ENCODE assay signal across 17 cellular contexts in the genomic region with DNA sequence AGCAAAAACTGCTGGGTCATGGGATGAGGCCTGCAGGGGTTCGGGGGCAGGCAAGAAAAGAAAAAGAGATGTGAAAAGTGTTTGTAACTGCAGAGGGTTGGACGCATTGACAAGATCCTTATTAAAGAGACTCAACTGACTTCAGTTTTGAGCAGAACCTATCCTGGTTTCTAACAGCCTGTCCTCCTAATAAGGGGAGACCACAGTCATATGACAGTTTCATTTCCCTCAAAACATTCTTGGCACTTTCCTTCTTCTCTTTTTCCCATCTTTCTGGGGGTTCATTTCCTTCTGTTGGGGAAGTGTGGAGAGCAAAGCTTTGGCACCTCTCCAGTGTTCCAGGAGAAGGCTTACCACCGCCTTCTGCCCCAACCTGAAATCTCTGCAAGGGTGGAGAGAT.
"Had no signal": no experiment of that assay in that cellular context is flagged by ENCODE, and none has a peak within 500 bp of the region (broad histone marks: within the 10 kb centered on the region; RNA-seq: fewer than 3 reads in every experiment).

No MANE protein-coding gene starts in this region.

- H3K36me3 ChIP-seq: cardiac muscle cell, esophagus squamous epithelium, ovary, suprapubic skin had no signal

- H3K4me1 ChIP-seq: esophagus squamous epithelium, suprapubic skin had no signal

- DNase-seq: activated B cell treated with CpG ODN at 0.5 μM for 24 hours; activated CD4-positive, alpha-beta memory T cell treated with anti-CD3 and anti-CD28 coated beads, Interleukin-2, amount 10 ng/mL, durations not matched to agents 7 days and 5 days; activated CD4-positive, alpha-beta T cell treated with anti-CD3 and anti-CD28 coated beads for 4 hours; activated naive CD4-positive, alpha-beta T cell; activated naive CD8-positive, alpha-beta T cell treated with anti-CD3 and anti-CD28 coated beads, Interleukin-2, amount 10 ng/mL, durations not matched to agents 7 days and 5 days; activated T-cell treated with anti-CD3 and anti-CD28 coated beads, Interleukin-2, amount 50 U/mL, for 1 hour; effector memory CD8-positive, alpha-beta T cell; esophagus squamous epithelium; kidney; mesendoderm; naive thymus-derived CD8-positive, alpha-beta T cell; ovary; stimulated activated CD4-positive, alpha-beta T cell treated with anti-CD3 and anti-CD28 coated beads, Interleukin-2, amount 100 ng/mL, for 24 hours; stimulated activated naive CD8-positive, alpha-beta T cell treated with anti-CD3 and anti-CD28 coated beads, Interleukin-15, Interleukin-2, amounts not matched to agents 100 U/mL and 50 U/mL, for 24 hours; SW 1271 had no signal

- H3K27ac ChIP-seq: cardiac muscle cell, esophagus squamous epithelium, ovary, suprapubic skin had no signal

- H3K27me3 ChIP-seq: cardiac muscle cell, ovary, suprapubic skin had no signal

- H3K4me3 ChIP-seq: cardiac muscle cell, esophagus squamous epithelium, ovary, suprapubic skin had no signal

- H3K9me3 ChIP-seq: esophagus squamous epithelium, ovary, suprapubic skin had no signal
